ENCODE assay signal across 26 cellular contexts in the genomic region with DNA sequence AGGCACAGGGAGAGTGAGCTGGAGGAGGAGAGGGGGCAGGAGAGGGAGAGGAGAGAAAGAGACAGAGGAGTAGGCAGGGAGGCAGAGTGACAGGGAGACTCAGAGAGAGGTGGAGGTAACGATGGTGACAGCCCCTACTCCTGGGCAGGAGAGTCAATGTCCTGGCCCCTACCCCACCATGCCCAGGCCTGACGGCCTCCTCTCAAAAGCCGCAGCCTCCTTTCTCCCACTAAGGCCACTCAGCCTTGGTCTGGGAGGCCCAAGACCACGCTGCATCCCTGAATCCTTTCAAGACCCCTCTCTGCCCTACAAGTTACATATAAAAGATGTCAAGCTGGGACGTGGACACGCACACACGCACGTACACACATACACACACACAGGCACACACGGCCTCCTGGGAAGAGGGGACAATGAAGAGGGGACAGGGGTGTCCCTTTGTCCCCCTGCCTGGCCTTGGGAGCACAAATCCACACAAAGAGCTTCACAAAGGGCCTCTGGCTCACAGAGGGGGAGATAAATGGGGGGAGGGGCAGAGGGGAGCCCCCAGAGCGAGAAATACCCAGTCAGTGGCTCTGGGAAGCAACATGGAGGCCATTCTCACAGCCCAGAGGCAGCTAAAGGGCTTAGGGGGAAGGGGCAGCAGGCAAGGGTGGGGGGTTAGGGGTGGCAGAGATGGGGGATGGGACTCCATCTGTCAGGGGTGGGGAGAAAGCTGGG. TPM values are rescaled to one million over a fixed set of nuclear protein-coding genes. Genes with fewer than 3 reads are reported as not detected.
DNase-seq lines count a peak whose midpoint lies in the region; ATAC-seq, FAIRE-seq and TF ChIP-seq lines count a peak whose summit lies in the region.
"Had no signal": no experiment of that assay in that cellular context is flagged by ENCODE, and none has a peak within 500 bp of the region (broad histone marks: within the 10 kb centered on the region; RNA-seq: fewer than 3 reads in every experiment).

No MANE protein-coding gene starts in this region.

- H3K9me3 Mint-ChIP-seq in natural killer cell treated with Interleukin-12 subunit alpha and Interleukin-12 subunit beta and Interleukin-15 and Interleukin-18, amount 100 ng/mL, for 72 hours: no peaks in the 10 kb centered on the region
- H3K9me3 Mint-ChIP-seq in natural killer cell (no peaks in the 10 kb centered on the region), endodermal cell (no peaks in the 10 kb centered on the region)
- H3K9me3 Mint-ChIP-seq: activated CD4-positive, alpha-beta T cell treated with anti-CD3 and anti-CD28 coated beads, Interleukin-2, amount 10 ng/mL, durations not matched to agents 7 days and 5 days; CD8-positive, alpha-beta memory T cell; central memory CD8-positive, alpha-beta T cell had no signal

- intact Hi-C loops in natural killer cell (cut with micrococcal nuclease) (no loop called here), pancreas (cut with DNase I) (no loop called here), aorta (cut with DNase I) (no loop called here)

- no peaks in the 10 kb centered on the region for H3K36me3 Mint-ChIP-seq in natural killer cell treated with Interleukin-12 subunit alpha and Interleukin-12 subunit beta and Interleukin-15 and Interleukin-18, amount 100 ng/mL, for 72 hours
- H3K36me3 Mint-ChIP-seq in natural killer cell: no peaks in the 10 kb centered on the region
- no peaks in the 10 kb centered on the region for H3K36me3 Mint-ChIP-seq in endodermal cell (ENCODE audit: low read depth)
- H3K36me3 Mint-ChIP-seq: CD8-positive, alpha-beta memory T cell had no signal

- H3K9me3 ChIP-seq in endodermal cell (ENCODE audit: control insufficient read depth, low read length) (no peaks in the 10 kb centered on the region), pancreas (no peaks in the 10 kb centered on the region), aorta (ENCODE audit: control insufficient read depth, low read length) (no peaks in the 10 kb centered on the region)
- H3K9me3 ChIP-seq: HAP-1 had no signal

- H3K4me1 Mint-ChIP-seq in natural killer cell treated with Interleukin-12 subunit alpha and Interleukin-12 subunit beta and Interleukin-15 and Interleukin-18, amount 100 ng/mL, for 72 hours (ENCODE audit: low read depth in 2 of 2): no peaks in the 10 kb centered on the region
- no peaks in the 10 kb centered on the region for H3K4me1 Mint-ChIP-seq in natural killer cell
- H3K4me1 Mint-ChIP-seq in endodermal cell: peaks cover 22% of the 10 kb centered on the region
- H3K4me1 Mint-ChIP-seq: activated CD4-positive, alpha-beta T cell treated with anti-CD3 and anti-CD28 coated beads, Interleukin-2, amount 10 ng/mL, durations not matched to agents 7 days and 5 days; CD8-positive, alpha-beta memory T cell; central memory CD8-positive, alpha-beta T cell had no signal

- WGBS in endodermal cell (ENCODE audit: insufficient coverage in 1 of 2, insufficient read length in 1 of 2), 2 experiments: 82 to 94% methylated on average over 3 to 5 of the region's 10 CpGs
- WGBS in pancreas, 2 donors: 92 to 96% methylated on average over 10 of the region's 10 CpGs
- 81 to 84% methylated on average over 10 of the region's 10 CpGs for WGBS in aorta, 2 donors

- H3K27ac Mint-ChIP-seq in natural killer cell treated with Interleukin-12 subunit alpha and Interleukin-12 subunit beta and Interleukin-15 and Interleukin-18, amount 100 ng/mL, for 72 hours: no peak overlapping the region
- H3K27ac Mint-ChIP-seq in natural killer cell: no peak overlapping the region
- H3K27ac Mint-ChIP-seq in endodermal cell: peak overlapping the region; percentile 17
- H3K27ac Mint-ChIP-seq: activated CD4-positive, alpha-beta T cell treated with anti-CD3 and anti-CD28 coated beads, Interleukin-2, amount 10 ng/mL, durations not matched to agents 7 days and 5 days; CD8-positive, alpha-beta memory T cell had no signal

- no peaks in the 10 kb centered on the region for H3K36me3 ChIP-seq in endodermal cell (ENCODE audit: control insufficient read depth, insufficient read depth, low read length)
- no peaks in the 10 kb centered on the region for H3K36me3 ChIP-seq in pancreas
- H3K36me3 ChIP-seq in aorta (ENCODE audit: control insufficient read depth in 1 of 2, insufficient read depth in 2 of 2, low read length in 1 of 2): no peaks in the 10 kb centered on the region
- H3K36me3 ChIP-seq: HAP-1 had no signal

- H3K4me3 Mint-ChIP-seq in natural killer cell treated with Interleukin-12 subunit alpha and Interleukin-12 subunit beta and Interleukin-15 and Interleukin-18, amount 100 ng/mL, for 72 hours: no peak overlapping the region
- H3K4me3 Mint-ChIP-seq in natural killer cell (no peak overlapping the region), endodermal cell (no peak overlapping the region)
- H3K4me3 Mint-ChIP-seq: activated CD4-positive, alpha-beta T cell treated with anti-CD3 and anti-CD28 coated beads, Interleukin-2, amount 10 ng/mL, durations not matched to agents 7 days and 5 days; CD8-positive, alpha-beta memory T cell; central memory CD8-positive, alpha-beta T cell had no signal

- H3K27ac ChIP-seq in endodermal cell (ENCODE audit: low read depth, low read length) (peak overlapping the region; percentile 21), pancreas (no peak overlapping the region), aorta (ENCODE audit: low read depth in 1 of 2, low read length in 2 of 2) (peak overlapping the region; percentile 9 to 28)

- no peak overlapping the region for H3K4me3 ChIP-seq in endodermal cell (ENCODE audit: low read length)
- H3K4me3 ChIP-seq in pancreas: no peak overlapping the region
- no peak overlapping the region for H3K4me3 ChIP-seq in aorta (ENCODE audit: low read length in 2 of 2)
- H3K4me3 ChIP-seq: HAP-1 had no signal

- H3K27me3 Mint-ChIP-seq in natural killer cell treated with Interleukin-12 subunit alpha and Interleukin-12 subunit beta and Interleukin-15 and Interleukin-18, amount 100 ng/mL, for 72 hours: no peaks in the 10 kb centered on the region
- no peaks in the 10 kb centered on the region for H3K27me3 Mint-ChIP-seq in natural killer cell (ENCODE audit: low read depth in 2 of 2)
- peaks cover 3% of the 10 kb centered on the region for H3K27me3 Mint-ChIP-seq in endodermal cell (ENCODE audit: insufficient read depth)
- H3K27me3 Mint-ChIP-seq: activated CD4-positive, alpha-beta T cell treated with anti-CD3 and anti-CD28 coated beads, Interleukin-2, amount 10 ng/mL, durations not matched to agents 7 days and 5 days; CD8-positive, alpha-beta memory T cell; central memory CD8-positive, alpha-beta T cell had no signal

- H3K27me3 ChIP-seq in endodermal cell (ENCODE audit: control insufficient read depth, insufficient read depth, low read length, poor library complexity, severe bottlenecking) (no peaks in the 10 kb centered on the region), pancreas (no peaks in the 10 kb centered on the region), aorta (ENCODE audit: control insufficient read depth in 1 of 2, insufficient read depth in 2 of 2, low read length in 1 of 2) (no peaks in the 10 kb centered on the region)

- H3K4me1 ChIP-seq in endodermal cell (ENCODE audit: control insufficient read depth, insufficient read depth, low read length) (peaks cover 9% of the 10 kb centered on the region), pancreas (peaks cover 6 to 22% (median 19%) of the 10 kb centered on the region in 3 donors), aorta (ENCODE audit: control insufficient read depth in 1 of 2, insufficient read depth in 2 of 2, low read length in 2 of 2) (peaks cover 0 to 3% of the 10 kb centered on the region in 2 donors)
- H3K4me1 ChIP-seq: HAP-1 had no signal

- TF ChIP-seq CTCF in natural killer cell (IDR thresholded peaks at IDR 0.05) (no peak), endodermal cell (conservative IDR thresholded peaks at IDR 0.05) (no peak), pancreas (IDR thresholded peaks at IDR 0.05) (no peak), GM20000 (IDR thresholded peaks at IDR 0.05; ENCODE audit: extremely low read depth, missing control alignments) (no peak)

- DNase-seq in natural killer cell treated with Interleukin-12 subunit alpha and Interleukin-12 subunit beta and Interleukin-15 and Interleukin-18, amount 100 ng/mL, for 72 hours (ENCODE audit: low spot score): peak; percentile 13
- DNase-seq in natural killer cell: no peak
- DNase-seq in endodermal cell: peak; percentile 44
- peak in 5 of 6 donors; percentile 1 to 29 (median 3) for DNase-seq in pancreas
- DNase-seq in aorta: peak; percentile 19 to 64
- no peak for DNase-seq in GM20000 (ENCODE audit: low spot score)
- no peak for DNase-seq in stimulated activated CD4-positive, alpha-beta T cell treated with anti-CD3 and anti-CD28 coated beads, Interleukin-4, amount 100 ng/mL, for 24 hours
- DNase-seq: activated CD4-positive, alpha-beta T cell treated with anti-CD3 and anti-CD28 coated beads, Interleukin-2, amount 10 ng/mL, durations not matched to agents 7 days and 5 days; activated CD8-positive, alpha-beta memory T cell treated with anti-CD3 and anti-CD28 coated beads, Interleukin-2, amount 50 U/mL, for 4 hours; activated gamma-delta T cell; amniotic stem cell; DMS79; MV-4-11; NCI-H1694; NCI-H69; OCI-M1; SIG-M5; stimulated activated CD4-positive, alpha-beta T cell treated with anti-CD3 and anti-CD28 coated beads, Interleukin-15, amount 100 ng/mL, for 24 hours had no signal

- ATAC-seq in natural killer cell treated with Interleukin-12 subunit alpha and Interleukin-12 subunit beta and Interleukin-15 and Interleukin-18, amount 100 ng/mL, for 72 hours: no peak
- ATAC-seq in natural killer cell: no peak
- no peak for ATAC-seq in pancreas
- ATAC-seq in aorta (ENCODE audit: low FRiP score): no peak
- ATAC-seq in HG03571 (IDR thresholded peaks at IDR 0.05; ENCODE audit: unreplicated experiment): no peak

- no peak overlapping the region for H3K9ac ChIP-seq in endodermal cell (ENCODE audit: extremely low read depth, low read length, poor library complexity, severe bottlenecking)

- FAIRE-seq in pancreas (lab: Jason Lieb, UNC): no peak
- FAIRE-seq: GM12892 had no signal

RNA-seq across cellular contexts. Expression of a gene that starts 19.5 kb away (rescaled TPM):
- 1 to 10 TPM in 1 of 2 donors, under 1 TPM in 1; 0.29 to 2.1 TPM for total RNA-seq in natural killer cell treated with Interleukin-12 subunit alpha and Interleukin-12 subunit beta and Interleukin-15 and Interleukin-18, amount 100 ng/mL, for 72 hours
- total RNA-seq in natural killer cell (1 to 10 TPM; 1.1 to 3.0 (median 2.1) TPM), endodermal cell (1 to 10 TPM; 3.3 to 4.2 TPM), pancreas (100 to 1,000 TPM in 4 of 6 donors, 10 to 100 TPM in 2; 90.4 to 166 (median 114) TPM), aorta (1,000 to 10,000 TPM; 1,456 to 1,949 TPM)
- 5.6 TPM for polyA plus RNA-seq in endodermal cell (2013, experiment 1 of 2)
- 7.2 TPM for polyA plus RNA-seq in endodermal cell (2013, experiment 2 of 2)
- polyA plus RNA-seq in pancreas (10 to 100 TPM; 38.5 to 93.7 TPM), aorta (100 to 1,000 TPM; 303 to 404 TPM)
- polyA plus RNA-seq: CD8-positive, alpha-beta memory T cell had no signal

RNA-seq across cellular contexts. Expression of a gene that starts 46.8 kb away (rescaled TPM):
- total RNA-seq in natural killer cell treated with Interleukin-12 subunit alpha and Interleukin-12 subunit beta and Interleukin-15 and Interleukin-18, amount 100 ng/mL, for 72 hours: under 1 TPM in 1 of 2 donors, not detected in 1; 0.86 TPM
- 1 to 10 TPM in 2 of 3 donors, under 1 TPM in 1; 0.82 to 3.1 (median 1.8) TPM for total RNA-seq in natural killer cell
- total RNA-seq in endodermal cell: under 1 TPM in 1 of 2 donors, not detected in 1; 0.35 TPM
- polyA plus RNA-seq in endodermal cell (2013, experiment 1 of 2): not detected
- polyA plus RNA-seq in endodermal cell (2013, experiment 2 of 2): not detected
- under 1 TPM in 1 of 6 donors, not detected in 5; 0.31 TPM for total RNA-seq in pancreas
- polyA plus RNA-seq in pancreas: under 1 TPM in 1 of 2 donors, not detected in 1; 0.08 TPM
- under 1 TPM; 0.39 to 0.45 TPM for total RNA-seq in aorta
- not detected for polyA plus RNA-seq in aorta
- total RNA-seq: CD8-positive, alpha-beta memory T cell; renal cortical epithelial cell; temporal lobe had no signal
- polyA plus RNA-seq: AG04450; CD8-positive, alpha-beta memory T cell had no signal

Comparison
In these comparisons a context has a peak if more than half of its experiments do, and no peak if none do; other contexts are left out.
1. DNase-seq: peak in natural killer cell treated with Interleukin-12 subunit alpha and Interleukin-12 subunit beta and Interleukin-15 and Interleukin-18, amount 100 ng/mL, for 72 hours (single experiment), endodermal cell (single experiment), pancreas (5 of 6) and aorta (2 of 2); none in natural killer cell (single experiment), GM20000 (single experiment) and stimulated activated CD4-positive, alpha-beta T cell treated with anti-CD3 and anti-CD28 coated beads, Interleukin-4, amount 100 ng/mL, for 24 hours (single experiment).
2. H3K27ac ChIP-seq: peak in endodermal cell (single experiment) and aorta (2 of 2); none in pancreas (0 of 4).
3. RNA of a gene that starts 19.5 kb away (total RNA-seq): 1,456 to 1,949 TPM in aorta and 90.4 to 166 TPM in pancreas; 3.3 to 4.2 TPM in endodermal cell, 1.1 to 3.0 TPM in natural killer cell and 0.29 to 2.1 TPM in natural killer cell treated with Interleukin-12 subunit alpha and Interleukin-12 subunit beta and Interleukin-15 and Interleukin-18, amount 100 ng/mL, for 72 hours; every median in the first group is over 10 times any median in the second.